ENCODE assay signal across 21 cellular contexts in genomic region chr3:175670572-175670971, GRCh38.
"Had no signal": no experiment of that assay in that cellular context is flagged by ENCODE, and none has a peak within 500 bp of the region (broad histone marks: within the 10 kb centered on the region; RNA-seq: fewer than 3 reads in every experiment).

No MANE protein-coding gene starts in this region.

- H3K4me3 ChIP-seq: coronary artery, heart left ventricle, lower lobe of right lung, mucosa of descending colon, right lobe of liver, skin epidermis, transverse colon, uterus had no signal

- H3K9me3 ChIP-seq: lower lobe of right lung, mucosa of descending colon, right lobe of liver, transverse colon, uterus had no signal

- H3K4me1 Mint-ChIP-seq: activated B cell treated with CpG ODN at 0.5 μM for 24 hours; activated CD4-positive, alpha-beta T cell treated with anti-CD3 and anti-CD28 coated beads for 36 hours; activated naive CD8-positive, alpha-beta T cell treated with anti-CD3 and anti-CD28 coated beads for 36 hours had no signal

- H3K27me3 ChIP-seq: heart left ventricle, right lobe of liver, transverse colon, uterus had no signal

- H3K9me3 Mint-ChIP-seq: activated naive CD8-positive, alpha-beta T cell treated with anti-CD3 and anti-CD28 coated beads for 36 hours; nephron progenitor cell had no signal

- H3K4me3 Mint-ChIP-seq: activated B cell treated with CpG ODN at 0.5 μM for 24 hours; activated CD4-positive, alpha-beta memory T cell treated with anti-CD3 and anti-CD28 coated beads for 36 hours; activated CD4-positive, alpha-beta T cell treated with anti-CD3 and anti-CD28 coated beads for 36 hours; activated naive CD8-positive, alpha-beta T cell treated with anti-CD3 and anti-CD28 coated beads for 36 hours; nephron progenitor cell; T-helper 1 cell treated with Interleukin-12 subunit alpha and Interleukin-12 subunit beta and Interleukin-4 antibody, amounts not matched to agents 30 μg/mL and 1 μg/mL, for 36 hours had no signal

- H3K27me3 Mint-ChIP-seq: activated B cell treated with CpG ODN at 0.5 μM for 24 hours; activated CD4-positive, alpha-beta memory T cell treated with anti-CD3 and anti-CD28 coated beads for 36 hours; activated CD4-positive, alpha-beta T cell treated with anti-CD3 and anti-CD28 coated beads for 36 hours; activated naive CD8-positive, alpha-beta T cell treated with anti-CD3 and anti-CD28 coated beads for 36 hours had no signal

- H3K27ac ChIP-seq: coronary artery, heart left ventricle, lower lobe of right lung, right lobe of liver, skin epidermis, transverse colon, uterus had no signal

- DNase-seq: activated B cell treated with CpG ODN at 0.5 μM for 24 hours; activated CD4-positive, alpha-beta memory T cell treated with anti-CD3 and anti-CD28 coated beads for 36 hours; activated CD4-positive, alpha-beta T cell treated with anti-CD3 and anti-CD28 coated beads for 36 hours; activated naive CD4-positive, alpha-beta T cell treated with Interleukin-2 at 50 U/mL for 16 hours; activated naive CD8-positive, alpha-beta T cell treated with anti-CD3 and anti-CD28 coated beads for 36 hours; activated T-cell treated with anti-CD3 and anti-CD28 coated beads, Interleukin-2, amount 50 U/mL, for 48 hours; amniotic stem cell; heart left ventricle; lower lobe of right lung; mesendoderm; mucosa of descending colon; nephron progenitor cell; posterior cingulate gyrus; right lobe of liver; stimulated activated CD4-positive, alpha-beta T cell treated with anti-CD3 and anti-CD28 coated beads, Interleukin-1b, Interleukin-23, amount 100 ng/mL, for 48 hours; T1000; transverse colon; uterus had no signal

- H3K36me3 Mint-ChIP-seq: activated CD4-positive, alpha-beta memory T cell treated with anti-CD3 and anti-CD28 coated beads for 36 hours; activated naive CD8-positive, alpha-beta T cell treated with anti-CD3 and anti-CD28 coated beads for 36 hours had no signal

- H3K27ac Mint-ChIP-seq: activated B cell treated with CpG ODN at 0.5 μM for 24 hours; activated CD4-positive, alpha-beta memory T cell treated with anti-CD3 and anti-CD28 coated beads for 36 hours; activated CD4-positive, alpha-beta T cell treated with anti-CD3 and anti-CD28 coated beads for 36 hours; activated naive CD8-positive, alpha-beta T cell treated with anti-CD3 and anti-CD28 coated beads for 36 hours; nephron progenitor cell; T-helper 1 cell treated with Interleukin-12 subunit alpha and Interleukin-12 subunit beta and Interleukin-4 antibody, amounts not matched to agents 30 μg/mL and 1 μg/mL, for 36 hours had no signal

- H3K36me3 ChIP-seq: heart left ventricle, lower lobe of right lung, right lobe of liver, transverse colon, uterus had no signal

- H3K4me1 ChIP-seq: heart left ventricle, lower lobe of right lung, right lobe of liver, transverse colon, uterus had no signal
